27 cellular contexts compared by ENCODE assay signal in the genomic region with DNA sequence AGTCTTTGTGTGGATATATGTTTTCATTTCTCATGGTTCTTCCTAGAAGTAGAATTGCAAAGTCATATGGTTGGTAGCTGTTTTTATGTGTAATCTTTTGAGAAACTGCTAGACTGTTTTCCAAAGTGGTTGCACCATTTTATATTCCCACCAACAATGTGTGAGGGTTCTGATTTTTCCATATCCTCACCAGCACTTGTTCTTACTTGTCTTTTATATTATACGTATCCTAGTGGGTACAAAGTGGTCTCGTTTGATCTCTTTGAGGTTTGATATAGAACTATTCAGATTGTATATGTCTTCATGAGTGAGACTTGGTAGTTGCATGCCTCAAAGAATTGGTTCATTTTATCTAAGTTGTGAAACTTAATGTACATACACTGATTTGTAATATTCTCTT.
"Had no signal": no experiment of that assay in that cellular context is flagged by ENCODE, and none has a peak within 500 bp of the region (broad histone marks: within the 10 kb centered on the region; RNA-seq: fewer than 3 reads in every experiment).

No MANE protein-coding gene starts in this region.

- DNase-seq: colonic mucosa; cortex of kidney; dermis blood vessel endothelial cell; dorsolateral prefrontal cortex; effector CD4-positive, alpha-beta T cell; effector CD8-positive, alpha-beta T cell; effector memory CD4-positive, alpha-beta T cell; effector memory CD8-positive, alpha-beta T cell; endodermal cell; erythroblast; esophagus squamous epithelium; foreskin keratinocyte; foreskin melanocyte; gastrocnemius medialis; glutamatergic neuron; head of caudate nucleus; heart left ventricle; heart right ventricle had no signal

- FAIRE-seq: colon, endothelial cell of umbilical vein, frontal cortex had no signal

- H3K4me1 ChIP-seq: colonic mucosa, esophagus muscularis mucosa, esophagus squamous epithelium, foreskin keratinocyte, gastrocnemius medialis, gastroesophageal sphincter, heart left ventricle, heart right ventricle had no signal

- H3K9me3 ChIP-seq: colonic mucosa, esophagus muscularis mucosa, esophagus squamous epithelium, gastrocnemius medialis had no signal

- H3K27ac ChIP-seq: colonic mucosa, coronary artery, dorsolateral prefrontal cortex, epithelial cell of prostate, esophagus muscularis mucosa, esophagus squamous epithelium, foreskin keratinocyte, gastrocnemius medialis, gastroesophageal sphincter, heart left ventricle, heart right ventricle, hepatocyte had no signal

- H3K27me3 ChIP-seq: colonic mucosa, dorsolateral prefrontal cortex, esophagus muscularis mucosa, esophagus squamous epithelium, foreskin keratinocyte, gastrocnemius medialis, gastroesophageal sphincter, heart left ventricle, heart right ventricle, hepatocyte had no signal

- H3K36me3 ChIP-seq: colonic mucosa, esophagus muscularis mucosa, esophagus squamous epithelium, gastrocnemius medialis, gastroesophageal sphincter, heart left ventricle, heart right ventricle had no signal

- H3K4me3 ChIP-seq: colonic mucosa, coronary artery, dorsolateral prefrontal cortex, esophagus muscularis mucosa, esophagus squamous epithelium, gastrocnemius medialis, gastroesophageal sphincter, heart left ventricle, heart right ventricle, hepatocyte had no signal

- ATAC-seq: effector memory CD8-positive, alpha-beta T cell; esophagus mucosa; foreskin keratinocyte; gastrocnemius medialis; gastroesophageal sphincter; heart left ventricle; heart right ventricle had no signal
